ENCODE assay signal across 1 cellular context in genomic region chr18:13726228-13726971, GRCh38.
TF ChIP-seq lines count a peak whose summit lies in the region.

TSS of gene FAM210A (minus strand) at chr18:13726558. CDS start at chr18:13682077, 44,481 bp downstream.
TSS of gene RNMT (plus strand) at chr18:13726673. CDS start at chr18:13731518, 4,845 bp downstream.

TF ChIP-seq in K562, 482 proteins besides CTCF, POLR2A, EP300 and RAD21 (continued from another document and continues in another):
- TF ChIP-seq KLF1 (tag; IDR thresholded peaks at IDR 0.05) (peak; percentile 83), POLR2B (IDR thresholded peaks at IDR 0.05; ENCODE audit: low read depth, partially characterized antibody) (peak; percentile 66), TBP (optimal IDR thresholded peaks at IDR 0.05; ENCODE audit: low read depth, low read length) (peak; percentile 68), ZNF140 (CRISPR knock-in tag; IDR thresholded peaks at IDR 0.05) (no peak), CTBP1 (IDR thresholded peaks at IDR 0.05; ENCODE audit: borderline replicate concordance) (peak; percentile 61; the same call in 1 of the 2 replicates), ZNF3 (CRISPR knock-in tag; IDR thresholded peaks at IDR 0.05) (no peak), SNIP1 (IDR thresholded peaks at IDR 0.05; ENCODE audit: low read depth) (no peak), ZNF76 (CRISPR knock-in tag; IDR thresholded peaks at IDR 0.05; ENCODE audit: borderline replicate concordance) (no peak), ZNF707 (CRISPR knock-in tag; conservative IDR thresholded peaks at IDR 0.05) (no peak), ZFP36 (IDR thresholded peaks at IDR 0.05; ENCODE audit: low read depth, low read length, partially characterized antibody) (no peak), SAP30 (IDR thresholded peaks at IDR 0.05; ENCODE audit: borderline replicate concordance, insufficient read depth, low read depth, low read length, poor library complexity, severe bottlenecking) (peak; percentile 96), PHF8 (IDR thresholded peaks at IDR 0.05; ENCODE audit: borderline replicate concordance, low read length) (peak; percentile 83; the same call in 1 of the 2 replicates), U2AF1 (optimal IDR thresholded peaks at IDR 0.05; ENCODE audit: low read depth, low read length) (no peak), THAP12 (CRISPR knock-in tag; IDR thresholded peaks at IDR 0.05) (peak; percentile 45; the same call in 1 of the 2 replicates), ZNF282 (CRISPR knock-in tag; IDR thresholded peaks at IDR 0.05) (0 out of 2 replicates have a peak, but pooled peaks have one; percentile 46), SRSF3 (IDR thresholded peaks at IDR 0.05; ENCODE audit: insufficient read depth, low read length) (no peak), ATF7 (IDR thresholded peaks at IDR 0.05) (peak; percentile 95), ZNF518B (CRISPR knock-in tag; IDR thresholded peaks at IDR 0.05) (no peak), SIRT6 (IDR thresholded peaks at IDR 0.05; ENCODE audit: low read depth, low read length) (no peak), SLC30A9 (CRISPR knock-in tag; IDR thresholded peaks at IDR 0.05) (no peak), ZNF696 (CRISPR knock-in tag; conservative IDR thresholded peaks at IDR 0.05) (no peak), MLLT1 (IDR thresholded peaks at IDR 0.05) (no peak), ZNF277 (CRISPR knock-in tag; IDR thresholded peaks at IDR 0.05; ENCODE audit: borderline replicate concordance) (no peak), TCF7L2 (IDR thresholded peaks at IDR 0.05; ENCODE audit: low read depth, low read length) (no peak), MTA2 (IDR thresholded peaks at IDR 0.05; ENCODE audit: low read depth) (no peak), USF1 (CRISPR knock-in tag; IDR thresholded peaks at IDR 0.05) (peak; percentile 99), PTBP1 (IDR thresholded peaks at IDR 0.05; ENCODE audit: low read depth, low read length) (no peak), ZNF408 (CRISPR knock-in tag; IDR thresholded peaks at IDR 0.05; ENCODE audit: low read depth) (no peak), SAFB2 (IDR thresholded peaks at IDR 0.05; ENCODE audit: borderline replicate concordance, low read depth, low read length, severe bottlenecking) (no peak), ZNF121 (CRISPR knock-in tag; conservative IDR thresholded peaks at IDR 0.05) (no peak), FOXP4 (CRISPR knock-in tag; IDR thresholded peaks at IDR 0.05; ENCODE audit: borderline replicate concordance) (0 out of 2 replicates have a peak, but pooled peaks have one; percentile 32), ELK1 (CRISPR knock-in tag; IDR thresholded peaks at IDR 0.05) (no peak), NR2F6 (CRISPR knock-in tag; IDR thresholded peaks at IDR 0.05) (no peak), E2F8 (IDR thresholded peaks at IDR 0.05; ENCODE audit: low read depth, partially characterized antibody) (peak; percentile 84), SIX5 (IDR thresholded peaks at IDR 0.05; ENCODE audit: borderline replicate concordance in 1 of 2, insufficient read depth in 1 of 2, low read depth in 1 of 2, low read length in 2 of 2) (peak; percentile 70 to 75; a peak in 3 of 4 replicates), ZNF699 (CRISPR knock-in tag; IDR thresholded peaks at IDR 0.05; ENCODE audit: insufficient replicate concordance) (no peak), SNRNP70 (optimal IDR thresholded peaks at IDR 0.05; ENCODE audit: low read depth, low read length) (no peak), ZMIZ1 (IDR thresholded peaks at IDR 0.05; ENCODE audit: low read depth in 2 of 2, low read length in 2 of 2) (peak in 1 of 2 experiments; percentile 46; a peak in 1 of 4 replicates), MEF2D (tag; conservative IDR thresholded peaks at IDR 0.05; ENCODE audit: low read depth) (no peak), LCOR (CRISPR knock-in tag; IDR thresholded peaks at IDR 0.05) (no peak), POLR2G (IDR thresholded peaks at IDR 0.05; ENCODE audit: low read depth, low read length) (peak; percentile 96), MBD2 (IDR thresholded peaks at IDR 0.05; ENCODE audit: borderline replicate concordance, low read depth) (peak; percentile 49; the same call in 1 of the 2 replicates)
